ENCODE assay signal across 25 cellular contexts in the genomic region with DNA sequence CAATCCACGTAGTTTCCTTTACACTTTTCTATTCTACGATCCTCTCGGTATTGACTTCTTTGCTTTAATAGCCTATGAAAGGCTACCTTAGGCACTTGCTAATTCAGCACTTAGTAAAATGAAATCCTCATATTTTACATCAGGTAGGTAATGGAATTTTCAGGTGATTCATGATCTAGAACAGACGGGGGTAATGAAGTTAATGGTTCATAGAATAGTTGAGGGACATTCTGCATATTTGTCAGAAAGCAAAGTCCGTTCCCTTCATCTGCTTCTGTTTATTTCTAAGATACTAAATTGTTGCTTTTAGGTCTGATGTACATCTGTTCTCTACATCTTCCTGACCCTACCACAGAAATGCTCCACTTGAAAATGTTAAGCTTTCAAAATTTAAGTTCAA.
"Had no signal": no experiment of that assay in that cellular context is flagged by ENCODE, and none has a peak within 500 bp of the region (broad histone marks: within the 10 kb centered on the region; RNA-seq: fewer than 3 reads in every experiment).

No MANE protein-coding gene starts in this region.

- H3K36me3 ChIP-seq: gastrocnemius medialis, heart right ventricle, left lung, lower lobe of right lung had no signal

- H3K27me3 ChIP-seq: dorsolateral prefrontal cortex, gastrocnemius medialis, heart right ventricle, left lung had no signal

- ATAC-seq: esophagus mucosa; gastrocnemius medialis; heart right ventricle; left colon; left lung; left ventricle myocardium superior; lower lobe of right lung; mucosa of descending colon; naive thymus-derived CD8-positive, alpha-beta T cell had no signal

- H3K4me1 ChIP-seq: gastrocnemius medialis, heart right ventricle, left lung, lower lobe of right lung had no signal

- DNase-seq: dermis blood vessel endothelial cell; dorsolateral prefrontal cortex; effector CD4-positive, alpha-beta T cell; effector memory CD4-positive, alpha-beta T cell; erythroblast; foreskin melanocyte; gastrocnemius medialis; glutamatergic neuron; head of caudate nucleus; heart right ventricle; hippocampal formation; islet precursor cell; kidney; left colon; left lung; left ventricle myocardium superior; lower lobe of right lung; mesenchymal stem cell; mucosa of descending colon; naive B cell; naive thymus-derived CD8-positive, alpha-beta T cell had no signal

- H3K9me3 ChIP-seq: gastrocnemius medialis, mucosa of descending colon had no signal

- FAIRE-seq: colon, endothelial cell of umbilical vein, kidney had no signal

- H3K27ac ChIP-seq: coronary artery, dorsolateral prefrontal cortex, gastrocnemius medialis, heart right ventricle, left lung, lower lobe of right lung had no signal

- H3K4me3 ChIP-seq: coronary artery, dorsolateral prefrontal cortex, gastrocnemius medialis, heart right ventricle, left lung, lower lobe of right lung, mucosa of descending colon had no signal
